Comparison of ENCODE assay signal across 8 cellular contexts in the genomic region with DNA sequence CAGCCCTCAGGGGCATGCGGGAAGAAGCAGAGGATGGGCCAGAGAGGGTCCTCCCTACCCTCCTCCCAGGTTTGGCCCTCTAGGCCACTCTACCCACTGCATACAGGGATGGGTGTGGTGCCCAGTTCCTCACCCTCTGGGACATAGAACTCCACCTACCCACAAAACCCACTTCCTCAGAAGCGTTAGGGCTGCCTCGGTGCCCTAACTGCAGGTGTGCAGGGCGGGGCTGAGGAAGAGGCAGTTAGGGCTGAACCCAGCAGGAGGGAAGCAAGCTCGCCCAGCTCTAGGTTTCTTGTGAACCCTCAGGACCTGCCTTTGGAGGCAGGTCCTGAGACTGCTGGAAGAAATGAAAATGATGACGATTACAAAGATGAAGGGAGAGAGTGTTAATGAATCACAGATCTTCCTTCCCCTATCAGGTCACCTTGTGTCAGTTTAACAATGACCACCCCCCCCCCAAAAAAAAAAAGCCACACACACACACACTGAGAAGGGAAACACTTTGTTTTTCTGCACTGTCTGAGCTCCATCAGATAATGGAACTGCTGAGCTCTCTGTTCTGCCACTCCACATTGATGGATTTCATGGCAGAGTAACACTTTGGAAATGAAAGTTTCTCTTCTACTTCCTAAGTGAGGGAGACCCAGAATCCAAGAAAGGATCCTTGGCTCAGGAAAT.
DNase-seq lines count a peak whose midpoint lies in the region; ATAC-seq, FAIRE-seq and TF ChIP-seq lines count a peak whose summit lies in the region.

No MANE protein-coding gene starts in this region.

- no peak for FAIRE-seq in A549 (lab: Jason Lieb, UNC)

- H3K27me3 Mint-ChIP-seq in activated T-cell treated with anti-CD3 and anti-CD28 coated beads, Interleukin-2, amount 50 U/mL, for 4 hours (ENCODE audit: low read depth) = no peaks in the 10 kb centered on the region
- H3K27me3 Mint-ChIP-seq in naive thymus-derived CD8-positive, alpha-beta T cell = no peaks in the 10 kb centered on the region

- H3K27ac Mint-ChIP-seq in naive thymus-derived CD8-positive, alpha-beta T cell = peak overlapping the region; percentile 96 to 100 (median 100)

- peak overlapping the region; percentile 64 for H3K4me3 Mint-ChIP-seq in activated T-cell treated with anti-CD3 and anti-CD28 coated beads, Interleukin-2, amount 50 U/mL, for 4 hours
- H3K4me3 Mint-ChIP-seq in naive thymus-derived CD8-positive, alpha-beta T cell = peak overlapping the region; percentile 59 to 88 (median 80)

- H3K4me1 Mint-ChIP-seq in activated T-cell treated with anti-CD3 and anti-CD28 coated beads, Interleukin-2, amount 50 U/mL, for 4 hours (ENCODE audit: low read depth) = peaks cover 82% of the 10 kb centered on the region
- H3K4me1 Mint-ChIP-seq in naive thymus-derived CD8-positive, alpha-beta T cell = peaks cover 43 to 95% (median 91%) of the 10 kb centered on the region in 4 donors

- H3K4me3 ChIP-seq in A549 (no peak overlapping the region), gastrocnemius medialis (no peak overlapping the region)

- no peak overlapping the region for H3K4me2 ChIP-seq in A549

- DNase-seq in A549 (ENCODE audit: low read depth in 1 of 2, low spot score in 1 of 2) (no peak), KG1 (lab: John Stamatoyannopoulos, UW) (peak; percentile 48), gastrocnemius medialis (no peak), DMS79 (lab: John Stamatoyannopoulos, UW) (no peak), cortex of kidney (lab: John Stamatoyannopoulos, UW) (no peak)
- peak; percentile 54 for DNase-seq in activated T-cell treated with anti-CD3 and anti-CD28 coated beads, Interleukin-2, amount 50 U/mL, for 4 hours
- DNase-seq in naive thymus-derived CD8-positive, alpha-beta T cell = peak; percentile 47 to 91 (median 85)

- ATAC-seq in A549 (no peak), GM19468 (IDR thresholded peaks at IDR 0.05; ENCODE audit: extremely low read depth, unreplicated experiment) (peak; percentile 78), gastrocnemius medialis (no peak)
- ATAC-seq in activated T-cell treated with anti-CD3 and anti-CD28 coated beads, Interleukin-2, amount 50 U/mL, for 4 hours = peak; percentile 42
- ATAC-seq in naive thymus-derived CD8-positive, alpha-beta T cell = peak; percentile 75 to 78

- POLR2A ChIA-PET in A549 (lab: Yijun Ruan, JAX) = no interaction called here
- POLR2A ChIA-PET in naive thymus-derived CD8-positive, alpha-beta T cell (lab: Charles Lee) = interaction anchor here (0.5 to 18.2 kb wide), 21 partner anchors 11 to 1159 kb away, joined by 3 to 593 read pairs (median 9); partner anchors contain the start of gene ARL4C

- H3K4me1 ChIP-seq in A549 (peaks cover 47% of the 10 kb centered on the region), gastrocnemius medialis (no peaks in the 10 kb centered on the region)

- intact Hi-C loops in gastrocnemius medialis (cut with DNase I; ENCODE audit: low total_unique reads) = no loop called here

- no peak for TF ChIP-seq CTCF in A549 (IDR thresholded peaks at IDR 0.05)
- TF ChIP-seq CTCF in gastrocnemius medialis (IDR thresholded peaks at IDR 0.05 in 4 of 5, conservative IDR thresholded peaks at IDR 0.05 in 1 of 5) = no peak

- in situ Hi-C loops in gastrocnemius medialis (cut with MboI; ENCODE audit: low sequenced_read_pairs in 4 of 4) = no loop called here

- H3K9me3 Mint-ChIP-seq in activated T-cell treated with anti-CD3 and anti-CD28 coated beads, Interleukin-2, amount 50 U/mL, for 4 hours = no peaks in the 10 kb centered on the region
- no peaks in the 10 kb centered on the region for H3K9me3 Mint-ChIP-seq in naive thymus-derived CD8-positive, alpha-beta T cell

- no peaks in the 10 kb centered on the region for H3K27me3 ChIP-seq in gastrocnemius medialis

- no peaks in the 10 kb centered on the region for H3K9me3 ChIP-seq in A549
- H3K9me3 ChIP-seq in gastrocnemius medialis = no peaks in the 10 kb centered on the region

- TF ChIP-seq RAD21 in A549 (conservative IDR thresholded peaks at IDR 0.05 in 1 of 2, IDR thresholded peaks at IDR 0.05 in 1 of 2) = no peak

- TF ChIP-seq EP300 in A549 (IDR thresholded peaks at IDR 0.05) = no peak

- no peaks in the 10 kb centered on the region for H3K36me3 Mint-ChIP-seq in activated T-cell treated with anti-CD3 and anti-CD28 coated beads, Interleukin-2, amount 50 U/mL, for 4 hours (ENCODE audit: insufficient read depth)
- H3K36me3 Mint-ChIP-seq in naive thymus-derived CD8-positive, alpha-beta T cell = no peaks in the 10 kb centered on the region

- CTCF ChIA-PET in A549 (lab: Yijun Ruan, JAX) = interaction anchor here (0.7 kb wide), 1 partner anchor 10 kb away, joined by 4 read pairs; no protein-coding TSS in a partner anchor

- WGBS in A549 (ENCODE audit: missing lambda C conversion rate) = 79% methylated on average over 6 of the region's 6 CpGs

- TF ChIP-seq POLR2A in A549 (IDR thresholded peaks at IDR 0.05; ENCODE audit: low read length) = no peak
- TF ChIP-seq POLR2A in gastrocnemius medialis (IDR thresholded peaks at IDR 0.05) = no peak

- no peaks in the 10 kb centered on the region for H3K36me3 ChIP-seq in gastrocnemius medialis

- H3K27ac ChIP-seq in A549 (peak overlapping the region; percentile 23 to 67; a peak in 5 of 6 replicates), gastrocnemius medialis (no peak overlapping the region)

TF ChIP-seq in A549, 52 proteins besides CTCF, POLR2A, EP300 and RAD21:
- TF ChIP-seq, protein P1, sequence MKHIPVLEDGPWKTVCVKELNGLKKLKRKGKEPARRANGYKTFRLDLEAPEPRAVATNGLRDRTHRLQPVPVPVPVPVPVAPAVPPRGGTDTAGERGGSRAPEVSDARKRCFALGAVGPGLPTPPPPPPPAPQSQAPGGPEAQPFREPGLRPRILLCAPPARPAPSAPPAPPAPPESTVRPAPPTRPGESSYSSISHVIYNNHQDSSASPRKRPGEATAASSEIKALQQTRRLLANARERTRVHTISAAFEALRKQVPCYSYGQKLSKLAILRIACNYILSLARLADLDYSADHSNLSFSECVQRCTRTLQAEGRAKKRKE (CRISPR knock-in tag; IDR thresholded peaks at IDR 0.05; ENCODE audit: low read depth) = no peak
- TF ChIP-seq NFE2L2 (conservative IDR thresholded peaks at IDR 0.05; ENCODE audit: low read length) = no peak
- TF ChIP-seq CEBPB (IDR thresholded peaks at IDR 0.05) = no peak
- TF ChIP-seq HOXA7 (CRISPR knock-in tag; IDR thresholded peaks at IDR 0.05) = no peak
- TF ChIP-seq FOSL2 (IDR thresholded peaks at IDR 0.05) = no peak
- TF ChIP-seq FOSL2 (CRISPR knock-in tag; IDR thresholded peaks at IDR 0.05) = no peak
- TF ChIP-seq JUNB (IDR thresholded peaks at IDR 0.05) = no peak
- no peak for TF ChIP-seq CHD4 (IDR thresholded peaks at IDR 0.05; ENCODE audit: borderline replicate concordance)
- TF ChIP-seq CBX2 (IDR thresholded peaks at IDR 0.05; ENCODE audit: borderline replicate concordance, low read depth) = no peak
- no peak for TF ChIP-seq CBX8 (IDR thresholded peaks at IDR 0.05)
- TF ChIP-seq, protein P2, sequence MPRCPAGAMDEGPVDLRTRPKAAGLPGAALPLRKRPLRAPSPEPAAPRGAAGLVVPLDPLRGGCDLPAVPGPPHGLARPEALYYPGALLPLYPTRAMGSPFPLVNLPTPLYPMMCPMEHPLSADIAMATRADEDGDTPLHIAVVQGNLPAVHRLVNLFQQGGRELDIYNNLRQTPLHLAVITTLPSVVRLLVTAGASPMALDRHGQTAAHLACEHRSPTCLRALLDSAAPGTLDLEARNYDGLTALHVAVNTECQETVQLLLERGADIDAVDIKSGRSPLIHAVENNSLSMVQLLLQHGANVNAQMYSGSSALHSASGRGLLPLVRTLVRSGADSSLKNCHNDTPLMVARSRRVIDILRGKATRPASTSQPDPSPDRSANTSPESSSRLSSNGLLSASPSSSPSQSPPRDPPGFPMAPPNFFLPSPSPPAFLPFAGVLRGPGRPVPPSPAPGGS (IDR thresholded peaks at IDR 0.05) = no peak
- TF ChIP-seq NPAS2 (CRISPR knock-in tag; IDR thresholded peaks at IDR 0.05; ENCODE audit: borderline replicate concordance) = no peak
- no peak for TF ChIP-seq BHLHE40 (IDR thresholded peaks at IDR 0.05; ENCODE audit: low read depth, low read length)

Comparison
In these comparisons a context has a peak if more than half of its experiments do, and no peak if none do; other contexts are left out.
1. ATAC-seq: peak in GM19468 (single experiment), activated T-cell treated with anti-CD3 and anti-CD28 coated beads, Interleukin-2, amount 50 U/mL, for 4 hours (2 of 2) and naive thymus-derived CD8-positive, alpha-beta T cell (2 of 2); none in A549 (0 of 2) and gastrocnemius medialis (0 of 2).
2. DNase-seq: peak in KG1 (single experiment), activated T-cell treated with anti-CD3 and anti-CD28 coated beads, Interleukin-2, amount 50 U/mL, for 4 hours (single experiment) and naive thymus-derived CD8-positive, alpha-beta T cell (10 of 10); none in A549 (0 of 2), gastrocnemius medialis (0 of 2), DMS79 (single experiment) and cortex of kidney (single experiment).
3. H3K27ac ChIP-seq: peak in A549 (2 of 2); none in gastrocnemius medialis (0 of 4).